In the genomic region with DNA sequence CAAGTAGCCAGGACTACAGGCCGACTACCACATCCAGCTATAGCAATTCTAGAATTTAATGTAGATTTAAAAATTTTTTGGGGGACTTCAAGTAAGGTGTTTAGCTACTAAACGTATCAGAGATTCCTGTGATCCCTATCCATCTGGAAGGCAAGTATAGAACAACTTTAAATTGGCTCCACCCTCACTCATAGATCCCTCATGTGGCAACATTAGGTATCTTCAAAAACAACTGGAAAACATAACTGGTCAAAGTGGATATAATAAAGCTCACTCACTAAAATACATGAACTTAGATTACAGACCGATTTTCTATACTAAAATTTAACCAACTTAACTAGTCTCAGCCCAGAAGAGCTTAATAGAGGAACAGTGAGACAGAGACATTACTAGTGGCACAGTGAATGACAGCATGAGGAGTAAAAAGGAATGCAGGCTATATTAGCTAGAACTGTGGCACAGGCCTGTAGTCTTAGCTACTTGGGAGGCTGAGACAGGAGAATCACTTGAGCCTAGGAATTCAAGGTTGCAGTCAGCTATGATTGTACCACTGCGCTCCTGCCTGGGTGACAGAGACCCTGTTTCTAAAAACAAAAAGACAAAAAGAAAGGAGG, we compare ENCODE assay signal across 1 cellular context.
TF ChIP-seq lines count a peak whose summit lies in the region.

No MANE protein-coding gene starts in this region.

TF ChIP-seq in HCT116, 20 proteins besides CTCF, POLR2A, EP300 and RAD21 (continued from another document):
- no peak for TF ChIP-seq EZH2 (IDR thresholded peaks at IDR 0.05)
- no peak for TF ChIP-seq SP1 (IDR thresholded peaks at IDR 0.05; ENCODE audit: low read depth)
- no peak for TF ChIP-seq JUND (IDR thresholded peaks at IDR 0.05)
- TF ChIP-seq, protein P1, sequence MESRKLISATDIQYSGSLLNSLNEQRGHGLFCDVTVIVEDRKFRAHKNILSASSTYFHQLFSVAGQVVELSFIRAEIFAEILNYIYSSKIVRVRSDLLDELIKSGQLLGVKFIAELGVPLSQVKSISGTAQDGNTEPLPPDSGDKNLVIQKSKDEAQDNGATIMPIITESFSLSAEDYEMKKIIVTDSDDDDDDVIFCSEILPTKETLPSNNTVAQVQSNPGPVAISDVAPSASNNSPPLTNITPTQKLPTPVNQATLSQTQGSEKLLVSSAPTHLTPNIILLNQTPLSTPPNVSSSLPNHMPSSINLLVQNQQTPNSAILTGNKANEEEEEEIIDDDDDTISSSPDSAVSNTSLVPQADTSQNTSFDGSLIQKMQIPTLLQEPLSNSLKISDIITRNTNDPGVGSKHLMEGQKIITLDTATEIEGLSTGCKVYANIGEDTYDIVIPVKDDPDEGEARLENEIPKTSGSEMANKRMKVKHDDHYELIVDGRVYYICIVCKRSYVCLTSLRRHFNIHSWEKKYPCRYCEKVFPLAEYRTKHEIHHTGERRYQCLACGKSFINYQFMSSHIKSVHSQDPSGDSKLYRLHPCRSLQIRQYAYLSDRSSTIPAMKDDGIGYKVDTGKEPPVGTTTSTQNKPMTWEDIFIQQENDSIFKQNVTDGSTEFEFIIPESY (IDR thresholded peaks at IDR 0.05; ENCODE audit: extremely low read depth, insufficient replicate concordance, low read length), result no peak
- TF ChIP-seq ZFX (IDR thresholded peaks at IDR 0.05), result no peak
- TF ChIP-seq, protein P2, sequence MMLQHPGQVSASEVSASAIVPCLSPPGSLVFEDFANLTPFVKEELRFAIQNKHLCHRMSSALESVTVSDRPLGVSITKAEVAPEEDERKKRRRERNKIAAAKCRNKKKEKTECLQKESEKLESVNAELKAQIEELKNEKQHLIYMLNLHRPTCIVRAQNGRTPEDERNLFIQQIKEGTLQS (IDR thresholded peaks at IDR 0.05), result no peak
- no peak for TF ChIP-seq ELF1 (IDR thresholded peaks at IDR 0.05; ENCODE audit: borderline replicate concordance, low read depth)
- TF ChIP-seq CEBPB (IDR thresholded peaks at IDR 0.05; ENCODE audit: low read depth), result no peak
- TF ChIP-seq SRF (IDR thresholded peaks at IDR 0.05; ENCODE audit: low read depth), result no peak
- TF ChIP-seq, protein P3, sequence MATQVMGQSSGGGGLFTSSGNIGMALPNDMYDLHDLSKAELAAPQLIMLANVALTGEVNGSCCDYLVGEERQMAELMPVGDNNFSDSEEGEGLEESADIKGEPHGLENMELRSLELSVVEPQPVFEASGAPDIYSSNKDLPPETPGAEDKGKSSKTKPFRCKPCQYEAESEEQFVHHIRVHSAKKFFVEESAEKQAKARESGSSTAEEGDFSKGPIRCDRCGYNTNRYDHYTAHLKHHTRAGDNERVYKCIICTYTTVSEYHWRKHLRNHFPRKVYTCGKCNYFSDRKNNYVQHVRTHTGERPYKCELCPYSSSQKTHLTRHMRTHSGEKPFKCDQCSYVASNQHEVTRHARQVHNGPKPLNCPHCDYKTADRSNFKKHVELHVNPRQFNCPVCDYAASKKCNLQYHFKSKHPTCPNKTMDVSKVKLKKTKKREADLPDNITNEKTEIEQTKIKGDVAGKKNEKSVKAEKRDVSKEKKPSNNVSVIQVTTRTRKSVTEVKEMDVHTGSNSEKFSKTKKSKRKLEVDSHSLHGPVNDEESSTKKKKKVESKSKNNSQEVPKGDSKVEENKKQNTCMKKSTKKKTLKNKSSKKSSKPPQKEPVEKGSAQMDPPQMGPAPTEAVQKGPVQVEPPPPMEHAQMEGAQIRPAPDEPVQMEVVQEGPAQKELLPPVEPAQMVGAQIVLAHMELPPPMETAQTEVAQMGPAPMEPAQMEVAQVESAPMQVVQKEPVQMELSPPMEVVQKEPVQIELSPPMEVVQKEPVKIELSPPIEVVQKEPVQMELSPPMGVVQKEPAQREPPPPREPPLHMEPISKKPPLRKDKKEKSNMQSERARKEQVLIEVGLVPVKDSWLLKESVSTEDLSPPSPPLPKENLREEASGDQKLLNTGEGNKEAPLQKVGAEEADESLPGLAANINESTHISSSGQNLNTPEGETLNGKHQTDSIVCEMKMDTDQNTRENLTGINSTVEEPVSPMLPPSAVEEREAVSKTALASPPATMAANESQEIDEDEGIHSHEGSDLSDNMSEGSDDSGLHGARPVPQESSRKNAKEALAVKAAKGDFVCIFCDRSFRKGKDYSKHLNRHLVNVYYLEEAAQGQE (IDR thresholded peaks at IDR 0.05; ENCODE audit: low read depth), result no peak
